Comparison of ENCODE assay signal across 8 cellular contexts in the genomic region with DNA sequence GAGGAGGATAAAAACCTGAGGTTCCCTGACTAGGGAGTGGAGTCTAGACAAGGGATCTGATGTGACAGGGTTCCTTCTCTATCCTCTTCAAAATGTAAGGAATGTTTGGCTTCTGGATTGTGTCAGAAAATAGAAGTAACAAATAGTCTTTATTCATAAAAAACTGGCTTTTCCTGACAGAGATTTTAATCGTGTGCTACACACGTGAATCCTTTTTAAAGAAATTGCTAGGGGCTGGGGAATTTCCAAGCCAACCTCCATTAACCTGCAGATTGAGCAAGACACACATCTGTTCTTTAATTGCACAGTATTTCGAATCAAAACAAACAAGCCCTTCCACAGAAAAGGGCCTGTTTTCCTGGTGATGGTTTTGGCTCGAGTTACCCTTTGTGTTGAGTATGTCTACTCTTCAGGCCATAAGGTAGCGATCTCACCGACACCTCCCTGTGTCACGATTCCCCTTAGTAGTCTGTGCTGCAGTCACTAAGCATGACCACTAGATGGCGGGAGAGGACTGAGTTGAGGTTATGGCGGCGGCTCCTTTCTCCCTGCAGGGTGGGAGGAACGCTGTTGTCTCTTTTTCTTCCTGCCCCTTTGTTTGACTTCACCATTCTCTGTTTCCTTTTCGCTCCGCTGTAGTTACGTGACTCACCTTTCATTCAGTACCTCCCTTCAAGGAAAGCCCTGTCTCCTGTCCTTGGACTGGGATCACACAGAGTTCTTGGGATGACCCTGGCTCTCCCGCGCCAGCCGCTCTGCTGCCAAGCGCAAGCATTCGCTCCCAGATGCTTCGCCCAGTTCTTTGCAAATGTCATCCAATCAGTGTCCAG.
DNase-seq lines count a peak whose midpoint lies in the region; ATAC-seq and TF ChIP-seq lines count a peak whose summit lies in the region.

No MANE protein-coding gene starts in this region.

- peaks cover 4% of the 10 kb centered on the region for H3K4me1 ChIP-seq in CD8-positive, alpha-beta T cell (ENCODE audit: insufficient read depth, low read length)
- H3K4me1 ChIP-seq in mucosa of descending colon (ENCODE audit: low read depth), result no peaks in the 10 kb centered on the region

- no peaks in the 10 kb centered on the region for H3K36me3 Mint-ChIP-seq in CD8-positive, alpha-beta T cell

- peak; percentile 87 for TF ChIP-seq CTCF in CD8-positive, alpha-beta T cell (IDR thresholded peaks at IDR 0.05)
- peak; percentile 88 for TF ChIP-seq CTCF in mucosa of descending colon (IDR thresholded peaks at IDR 0.05)

- H3K4me1 Mint-ChIP-seq in CD8-positive, alpha-beta T cell (ENCODE audit: low read depth), result peaks cover 8% of the 10 kb centered on the region

- H3K27me3 Mint-ChIP-seq in CD8-positive, alpha-beta T cell (ENCODE audit: low read depth), result peaks cover 9% of the 10 kb centered on the region

- peak overlapping the region; percentile 26 for H3K4me3 ChIP-seq in CD8-positive, alpha-beta T cell (ENCODE audit: low read depth, low read length)
- H3K4me3 ChIP-seq in mucosa of descending colon, result no peak overlapping the region

- H3K36me3 ChIP-seq in CD8-positive, alpha-beta T cell (ENCODE audit: insufficient read depth, low read length), result no peaks in the 10 kb centered on the region
- H3K36me3 ChIP-seq in mucosa of descending colon (ENCODE audit: low read depth), result no peaks in the 10 kb centered on the region

- ATAC-seq in CD8-positive, alpha-beta T cell, result peak; percentile 100
- ATAC-seq in GM19397 (IDR thresholded peaks at IDR 0.05; ENCODE audit: unreplicated experiment), result peak; percentile 92
- ATAC-seq in HG03565 (IDR thresholded peaks at IDR 0.05; ENCODE audit: unreplicated experiment), result peak; percentile 89
- peak; percentile 98 for ATAC-seq in mucosa of descending colon

- intact Hi-C loops in CD8-positive, alpha-beta T cell (cut with DNase I, micrococcal nuclease), result loop anchor here (1.0 to 10.0 kb wide), 16 partner anchors 319 to 1469 kb away; no protein-coding TSS in a partner anchor
- intact Hi-C loops in mucosa of descending colon (cut with DNase I, micrococcal nuclease), result loop anchor here (5.0 to 10.0 kb wide), 3 partner anchors 1016 to 1186 kb away; no protein-coding TSS in a partner anchor

- CTCF ChIA-PET in CD8-positive, alpha-beta T cell (lab: Charles Lee), result interaction anchor here (0.6 to 7.5 kb wide), 11 partner anchors 10 to 1192 kb away, joined by 3 to 82 read pairs (median 4); a partner anchor contains a TSS

- no peaks in the 10 kb centered on the region for H3K9me3 ChIP-seq in CD8-positive, alpha-beta T cell (ENCODE audit: low read length)
- no peaks in the 10 kb centered on the region for H3K9me3 ChIP-seq in mucosa of descending colon

- H3K27ac Mint-ChIP-seq in CD8-positive, alpha-beta T cell, result no peak overlapping the region

- peak overlapping the region; percentile 59 for H3K4me3 Mint-ChIP-seq in CD8-positive, alpha-beta T cell

- peak; percentile 61 to 87 (median 74) for DNase-seq in CD8-positive, alpha-beta T cell
- peak; percentile 80 for DNase-seq in NCI-H82 treated with DMSO at 0.1 percent for 48 hours (lab: John Stamatoyannopoulos, UW; ENCODE audit: unreplicated experiment)
- peak; percentile 57 for DNase-seq in activated CD8-positive, alpha-beta memory T cell treated with anti-CD3 and anti-CD28 coated beads, Interleukin-2, amount 50 U/mL, for 1 hour (ENCODE audit: extremely low read depth)
- peak; percentile 65 for DNase-seq in epidermal melanocyte (ENCODE audit: insufficient read length, low spot score)
- DNase-seq in mucosa of descending colon, result peak; percentile 51 to 67 (median 61)
- DNase-seq in stimulated activated CD8-positive, alpha-beta memory T cell treated with anti-CD3 and anti-CD28 coated beads, Interleukin-4, amount 100 ng/mL, for 24 hours (ENCODE audit: low read depth), result peak; percentile 51

- H3K27me3 ChIP-seq in CD8-positive, alpha-beta T cell (ENCODE audit: insufficient read depth, low read length), result no peaks in the 10 kb centered on the region

- no peak overlapping the region for H3K27ac ChIP-seq in CD8-positive, alpha-beta T cell (ENCODE audit: low read depth, low read length)

- POLR2A ChIA-PET in CD8-positive, alpha-beta T cell (lab: Charles Lee), result interaction anchor here (0.7 kb wide), 1 partner anchor 1141 kb away, joined by 3 read pairs; no protein-coding TSS in a partner anchor

- no peaks in the 10 kb centered on the region for H3K9me3 Mint-ChIP-seq in CD8-positive, alpha-beta T cell
